In genomic region chr10:133487085-133487484, GRCh38 we compare ENCODE assay signal across 36 cellular contexts. TPM values are rescaled to one million over a fixed set of nuclear protein-coding genes. Genes with fewer than 3 reads are reported as not detected.
DNase-seq lines count a peak whose midpoint lies in the region; TF ChIP-seq lines count a peak whose summit lies in the region.
"Had no signal": no experiment of that assay in that cellular context is flagged by ENCODE, and none has a peak within 500 bp of the region (broad histone marks: within the 10 kb centered on the region; RNA-seq: fewer than 3 reads in every experiment).

No MANE protein-coding gene starts in this region.

- TF ChIP-seq CTCF in HEK293 (tag by site-specific recombination; IDR thresholded peaks at IDR 0.05), result no peak

- H3K4me3 ChIP-seq in HEK293 (ENCODE audit: low read depth, low read length), result no peak overlapping the region
- H3K4me3 ChIP-seq in adipocyte (ENCODE audit: low read length), result peak overlapping the region; percentile 13
- H3K4me3 ChIP-seq: A549; BLaER1; BLaER1 treated with 17β-estradiol and CSF1 and Interleukin-3, amounts not matched to agents 10 nM and 100 nM had no signal

- peaks cover 44% of the 10 kb centered on the region for H3K9me3 Mint-ChIP-seq in activated CD4-positive, alpha-beta T cell treated with anti-CD3 and anti-CD28 coated beads, Interleukin-2, amount 10 ng/mL, durations not matched to agents 7 days and 5 days

- no peak overlapping the region for H3K27ac ChIP-seq in HEK293 (ENCODE audit: extremely low read depth, low read depth, low read length)
- H3K27ac ChIP-seq: 22Rv1; A549; BLaER1; BLaER1 treated with 17β-estradiol and CSF1 and Interleukin-3, amounts not matched to agents 10 nM and 100 nM; C4-2B had no signal

- H3K9me3 ChIP-seq in HEK293 (ENCODE audit: control insufficient read depth, insufficient read depth, low read depth, low read length) (no peaks in the 10 kb centered on the region; the same call in 1 of the 2 replicates), adipocyte (ENCODE audit: control insufficient read depth, low read length) (peaks cover 51% of the 10 kb centered on the region)
- H3K9me3 ChIP-seq: BE2C had no signal

- peaks cover 6% of the 10 kb centered on the region for H3K4me1 Mint-ChIP-seq in activated CD4-positive, alpha-beta T cell treated with anti-CD3 and anti-CD28 coated beads, Interleukin-2, amount 10 ng/mL, durations not matched to agents 7 days and 5 days
- H3K4me1 Mint-ChIP-seq: B cell; CD14-positive monocyte; CD4-positive, alpha-beta memory T cell; CD4-positive, CD25-positive, alpha-beta regulatory T cell; CD8-positive, alpha-beta memory T cell had no signal

- H3K4me3 Mint-ChIP-seq in activated CD4-positive, alpha-beta T cell treated with anti-CD3 and anti-CD28 coated beads, Interleukin-2, amount 10 ng/mL, durations not matched to agents 7 days and 5 days, result no peak overlapping the region
- H3K4me3 Mint-ChIP-seq: B cell; CD14-positive monocyte; CD4-positive, alpha-beta T cell; CD4-positive, CD25-positive, alpha-beta regulatory T cell; CD8-positive, alpha-beta memory T cell; CD8-positive, alpha-beta T cell had no signal

- CTCF ChIA-PET in activated CD4-positive, alpha-beta T cell treated with anti-CD3 and anti-CD28 coated beads, Interleukin-2, amount 10 ng/mL, durations not matched to agents 7 days and 5 days (lab: Charles Lee), result no interaction called here
- CTCF ChIA-PET in HEK293 (lab: Yijun Ruan, JAX), result no interaction called here
- CTCF ChIA-PET in HEK293T (lab: Yijun Ruan, JAX), result no interaction called here

- H3K4me1 ChIP-seq in HEK293 (ENCODE audit: control insufficient read depth, insufficient read depth, low read length), result no peaks in the 10 kb centered on the region
- no peaks in the 10 kb centered on the region for H3K4me1 ChIP-seq in adipocyte (ENCODE audit: control insufficient read depth, insufficient read depth, low read length)
- H3K4me1 ChIP-seq: A549, BE2C, Caco-2 had no signal

- POLR2A ChIA-PET in activated CD4-positive, alpha-beta T cell treated with anti-CD3 and anti-CD28 coated beads, Interleukin-2, amount 10 ng/mL, durations not matched to agents 7 days and 5 days (lab: Charles Lee), result no interaction called here
- POLR2A ChIA-PET in HEK293 (lab: Yijun Ruan, JAX) (no interaction called here), HEK293T (lab: Yijun Ruan, JAX) (no interaction called here)

- H3K27ac Mint-ChIP-seq in activated CD4-positive, alpha-beta T cell treated with anti-CD3 and anti-CD28 coated beads, Interleukin-2, amount 10 ng/mL, durations not matched to agents 7 days and 5 days, result peak overlapping the region; percentile 4
- H3K27ac Mint-ChIP-seq: B cell; CD4-positive, alpha-beta memory T cell; CD4-positive, alpha-beta T cell; CD4-positive, CD25-positive, alpha-beta regulatory T cell; CD8-positive, alpha-beta T cell had no signal

- H3K27me3 ChIP-seq in adipocyte (replicated peaks; ENCODE audit: control insufficient read depth, insufficient read depth, low read length), result no peaks in the 10 kb centered on the region
- H3K27me3 ChIP-seq: BE2C; BLaER1; BLaER1 treated with 17β-estradiol and CSF1 and Interleukin-3, amounts not matched to agents 10 nM and 100 nM had no signal

- H3K9ac ChIP-seq in adipocyte (ENCODE audit: low read length), result no peak overlapping the region
- H3K9ac ChIP-seq: BLaER1; BLaER1 treated with 17β-estradiol and CSF1 and Interleukin-3, amounts not matched to agents 10 nM and 100 nM had no signal

- no peaks in the 10 kb centered on the region for H3K36me3 ChIP-seq in HEK293 (ENCODE audit: control insufficient read depth in 2 of 2, insufficient read depth in 1 of 2, low read length in 2 of 2)
- H3K36me3 ChIP-seq in adipocyte (ENCODE audit: control insufficient read depth, insufficient read depth, low read length, severe bottlenecking), result no peaks in the 10 kb centered on the region
- H3K36me3 ChIP-seq: BE2C, BLaER1 had no signal

- H3K27me3 Mint-ChIP-seq in activated CD4-positive, alpha-beta T cell treated with anti-CD3 and anti-CD28 coated beads, Interleukin-2, amount 10 ng/mL, durations not matched to agents 7 days and 5 days, result peaks cover 26% of the 10 kb centered on the region
- H3K27me3 Mint-ChIP-seq: CD4-positive, alpha-beta memory T cell; CD4-positive, alpha-beta T cell had no signal

- DNase-seq in activated CD4-positive, alpha-beta T cell treated with anti-CD3 and anti-CD28 coated beads, Interleukin-2, amount 10 ng/mL, durations not matched to agents 7 days and 5 days, result no peak
- DNase-seq in activated CD4-positive, alpha-beta T cell treated with anti-CD3 and anti-CD28 coated beads for 1 hour, result no peak
- DNase-seq in OCI-M1 (lab: John Stamatoyannopoulos, UW) (peak; percentile 4), adipocyte (ENCODE audit: low read depth) (peak; percentile 3), NCI-H2081 (lab: John Stamatoyannopoulos, UW) (no peak), HEK293T (ENCODE audit: extremely low spot score) (no peak)
- DNase-seq in stimulated activated CD8-positive, alpha-beta memory T cell treated with anti-CD3 and anti-CD28 coated beads, Interleukin-4, amount 100 ng/mL, for 48 hours, result no peak
- DNase-seq: 8988T; ACHN; AML-193; BE2C; C1 segment of cervical spinal cord; Caco-2; Calu3; CD4-positive, alpha-beta memory T cell; CD4-positive, alpha-beta T cell; CD4-positive, CD25-positive, alpha-beta regulatory T cell; CD8-positive, alpha-beta memory T cell; CD8-positive, alpha-beta T cell; COR-L47; DMS 273 treated with DMSO at 0.1 percent for 48 hours; DMS153; DMS53; DMS79; DMS79 treated with DMSO at 0.1 percent for 48 hours; DND-41; EL had no signal

- H3K36me3 Mint-ChIP-seq in activated CD4-positive, alpha-beta T cell treated with anti-CD3 and anti-CD28 coated beads, Interleukin-2, amount 10 ng/mL, durations not matched to agents 7 days and 5 days (ENCODE audit: low read depth), result peaks cover 7% of the 10 kb centered on the region
- H3K36me3 Mint-ChIP-seq: CD14-positive monocyte had no signal

TF ChIP-seq in HEK293, 187 proteins besides CTCF, POLR2A, EP300 and RAD21:
- TF ChIP-seq ZNF350 (tag by site-specific recombination; IDR thresholded peaks at IDR 0.05) (no peak), ZNF266 (tag by site-specific recombination; IDR thresholded peaks at IDR 0.05; ENCODE audit: low read depth) (no peak), SETDB1 (IDR thresholded peaks at IDR 0.05; ENCODE audit: insufficient read length, low read length) (peak; percentile 92)

TF ChIP-seq in HEK293T, 16 proteins besides CTCF, POLR2A, EP300 and RAD21:
- TF ChIP-seq CTBP1 (IDR thresholded peaks at IDR 0.05; ENCODE audit: borderline replicate concordance) (no peak), FOXK2 (IDR thresholded peaks at IDR 0.05) (no peak), LEF1 (IDR thresholded peaks at IDR 0.05; ENCODE audit: borderline replicate concordance) (no peak), SP1 (IDR thresholded peaks at IDR 0.05) (no peak), TARDBP (IDR thresholded peaks at IDR 0.05) (no peak), NFRKB (IDR thresholded peaks at IDR 0.05) (no peak), PKNOX1 (IDR thresholded peaks at IDR 0.05) (no peak), ARNT (IDR thresholded peaks at IDR 0.05) (no peak), SUZ12 (IDR thresholded peaks at IDR 0.05) (no peak), FOXM1 (IDR thresholded peaks at IDR 0.05; ENCODE audit: borderline replicate concordance) (no peak), FOXA1 (IDR thresholded peaks at IDR 0.05) (no peak), BHLHE40 (IDR thresholded peaks at IDR 0.05; ENCODE audit: borderline replicate concordance) (no peak), L3MBTL2 (conservative IDR thresholded peaks at IDR 0.05) (no peak), ZNF384 (IDR thresholded peaks at IDR 0.05) (no peak), ELF4 (IDR thresholded peaks at IDR 0.05) (no peak), HDGF (IDR thresholded peaks at IDR 0.05; ENCODE audit: borderline replicate concordance) (no peak)

RNA-seq across cellular contexts. Expression of gene SCART1, which starts 33.3 kb away (rescaled TPM):
- 1 to 10 TPM; 3.7 to 4.5 TPM for total RNA-seq in activated CD4-positive, alpha-beta T cell treated with anti-CD3 and anti-CD28 coated beads, Interleukin-2, amount 10 ng/mL, durations not matched to agents 7 days and 5 days
- total RNA-seq: A172 had no signal

RNA-seq across cellular contexts. Expression of gene CYP2E1, which starts 40.1 kb away (rescaled TPM):
- under 1 TPM; 0.48 to 0.79 TPM for total RNA-seq in activated CD4-positive, alpha-beta T cell treated with anti-CD3 and anti-CD28 coated beads, Interleukin-2, amount 10 ng/mL, durations not matched to agents 7 days and 5 days
- total RNA-seq: A172, Caco-2 had no signal

Comparison
In these comparisons a context has a peak if more than half of its experiments do, and no peak if none do; other contexts are left out.
1. DNase-seq: peak in OCI-M1 (single experiment) and adipocyte (single experiment); none in activated CD4-positive, alpha-beta T cell treated with anti-CD3 and anti-CD28 coated beads, Interleukin-2, amount 10 ng/mL, durations not matched to agents 7 days and 5 days (single experiment), activated CD4-positive, alpha-beta T cell treated with anti-CD3 and anti-CD28 coated beads for 1 hour (single experiment), NCI-H2081 (0 of 2), HEK293T (single experiment) and stimulated activated CD8-positive, alpha-beta memory T cell treated with anti-CD3 and anti-CD28 coated beads, Interleukin-4, amount 100 ng/mL, for 48 hours (single experiment).